ENCODE assay signal across 24 cellular contexts in the genomic region with DNA sequence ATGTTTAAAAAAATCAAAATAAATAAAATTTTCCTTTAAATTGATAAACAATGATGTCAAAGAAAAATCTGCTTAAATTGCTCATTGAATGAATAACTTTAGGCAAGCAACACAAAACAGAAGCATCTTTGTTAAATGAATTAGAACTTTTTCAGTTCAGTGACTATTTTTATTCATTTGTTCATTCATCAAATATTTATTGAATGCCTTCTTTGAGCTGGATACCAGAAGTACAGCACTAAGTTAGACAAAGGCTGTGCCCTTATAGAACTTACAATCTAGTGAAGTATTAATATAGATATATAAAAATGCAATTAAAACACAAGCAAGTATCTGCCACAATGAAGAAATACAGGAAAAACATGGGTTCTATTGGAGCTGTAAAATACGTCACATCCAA. TPM values are rescaled to one million over a fixed set of nuclear protein-coding genes. Genes with fewer than 3 reads are reported as not detected.
DNase-seq lines count a peak whose midpoint lies in the region; ATAC-seq, FAIRE-seq and TF ChIP-seq lines count a peak whose summit lies in the region.
"Had no signal": no experiment of that assay in that cellular context is flagged by ENCODE, and none has a peak within 500 bp of the region (broad histone marks: within the 10 kb centered on the region; RNA-seq: fewer than 3 reads in every experiment).

No MANE protein-coding gene starts in this region.

- H3K36me3 Mint-ChIP-seq in activated T-cell treated with anti-CD3 and anti-CD28 coated beads, Interleukin-2, amount 50 U/mL, for 72 hours (ENCODE audit: insufficient read depth in 2 of 2): peaks cover 2 to 3% of the 10 kb centered on the region in 2 donors

- no peak overlapping the region for H3K4me3 ChIP-seq in left ventricle myocardium inferior
- H3K4me3 ChIP-seq in K562: no peak overlapping the region
- H3K4me3 ChIP-seq in adrenal gland: no peak overlapping the region
- H3K4me3 ChIP-seq: BLaER1, GM23338 had no signal

- POLR2A ChIA-PET in K562 (lab: Yijun Ruan, JAX): interaction anchor here (0.6 to 1.6 kb wide), 4 partner anchors 11 to 78 kb away, joined by 3 to 4 read pairs (median 4); a partner anchor contains a TSS

- peak; percentile 11 for FAIRE-seq in K562 (lab: Jason Lieb, UNC)
- peak; percentile 79 for FAIRE-seq in frontal cortex (lab: Jason Lieb, UNC)
- FAIRE-seq: A204.1, D721Med, GM12892 had no signal

- H3K9me3 ChIP-seq in left ventricle myocardium inferior (replicated peaks) (no peaks in the 10 kb centered on the region), K562 (replicated peaks; ENCODE audit: control insufficient read depth, insufficient read depth, low read depth, low read length) (no peaks in the 10 kb centered on the region), adrenal gland (replicated peaks in 1 of 3) (no peaks in the 10 kb centered on the region)

- CTCF ChIA-PET in K562 (lab: Yijun Ruan, JAX; ENCODE audit: low intra/inter-chr PET ratio): no interaction called here

- ATAC-seq in left cardiac atrium (no peak), K562 (no peak)
- no peak for ATAC-seq in activated T-cell treated with anti-CD3 and anti-CD28 coated beads, Interleukin-2, amount 50 U/mL, for 72 hours (replicated peaks in 1 of 2)
- ATAC-seq: CD8-positive, alpha-beta T cell; GM23338; HCT116 had no signal

- H2AFZ ChIP-seq in K562 (ENCODE audit: low read depth, low read length): no peak overlapping the region
- H2AFZ ChIP-seq: GM23338 had no signal

- H4K20me1 ChIP-seq in K562 (replicated peaks; ENCODE audit: control insufficient read depth, insufficient read depth, low read length): peaks cover 37% of the 10 kb centered on the region

- no peak for DNase-seq in left ventricle myocardium inferior
- no peak for DNase-seq in left cardiac atrium
- DNase-seq in K562 (ENCODE audit: extremely low read depth in 1 of 4, low spot score in 3 of 4): no peak
- DNase-seq in frontal cortex (ENCODE audit: low spot score in 2 of 2): no peak
- no peak for DNase-seq in activated CD8-positive, alpha-beta memory T cell treated with anti-CD3 and anti-CD28 coated beads for 24 hours
- no peak for DNase-seq in activated T-cell treated with anti-CD3 and anti-CD28 coated beads, Interleukin-2, amount 50 U/mL, for 72 hours
- no peak for DNase-seq in GM03348 (ENCODE audit: low spot score)
- no peak for DNase-seq in adrenal gland
- DNase-seq: CD4-positive, CD25-positive, alpha-beta regulatory T cell; DMS 273 treated with DMSO at 0.1 percent for 48 hours; DMS79; EL; GF-D8; H9 had no signal

- peaks cover 72% of the 10 kb centered on the region for H3K4me1 ChIP-seq in left ventricle myocardium inferior
- peaks cover 14 to 21% of the 10 kb centered on the region in 2 experiments; a peak in 4 of 5 replicates for H3K4me1 ChIP-seq in K562 (replicated peaks in 1 of 2; ENCODE audit: control insufficient read depth in 2 of 2, insufficient read depth in 2 of 2, low read length in 2 of 2)
- H3K4me1 ChIP-seq in adrenal gland (replicated peaks in 1 of 2): peaks cover 2 to 31% of the 10 kb centered on the region in 2 donors
- H3K4me1 ChIP-seq: BLaER1 had no signal

- no peak for TF ChIP-seq EP300 in K562 (IDR thresholded peaks at IDR 0.05; ENCODE audit: low read length)

- H3K27ac Mint-ChIP-seq in activated T-cell treated with anti-CD3 and anti-CD28 coated beads, Interleukin-2, amount 50 U/mL, for 72 hours: no peak overlapping the region
- H3K27ac Mint-ChIP-seq: B cell; CD4-positive, CD25-positive, alpha-beta regulatory T cell; CD8-positive, alpha-beta T cell; GM23338; H9 had no signal

- H3K9me3 Mint-ChIP-seq in activated T-cell treated with anti-CD3 and anti-CD28 coated beads, Interleukin-2, amount 50 U/mL, for 72 hours: peaks cover 1 to 2% of the 10 kb centered on the region in 2 donors
- H3K9me3 Mint-ChIP-seq: CD8-positive, alpha-beta T cell; GM23338; H9 had no signal

- BruUV-seq in K562 (replicated peaks; lab: Mats Ljungman, UMichigan): no TSS peak

- in situ Hi-C loops in K562 (cut with MboI): no loop called here

- H3K4me2 ChIP-seq in K562 (ENCODE audit: insufficient read depth, low read length): no peak overlapping the region
- H3K4me2 ChIP-seq: BLaER1, GM23338 had no signal

- no peak for TF ChIP-seq RAD21 in K562 (CRISPR knock-in tag; conservative IDR thresholded peaks at IDR 0.05 in 1 of 2, IDR thresholded peaks at IDR 0.05 in 1 of 2)

- H3K9me1 ChIP-seq in K562 (ENCODE audit: control insufficient read depth, insufficient read depth, low read length): peaks cover 4% of the 10 kb centered on the region

- no peak overlapping the region for H3K9ac ChIP-seq in K562 (ENCODE audit: insufficient read depth in 1 of 2, low read depth in 2 of 2, low read length in 2 of 2)
- H3K9ac ChIP-seq: BLaER1 had no signal

- no peaks in the 10 kb centered on the region for H3K27me3 Mint-ChIP-seq in activated T-cell treated with anti-CD3 and anti-CD28 coated beads, Interleukin-2, amount 50 U/mL, for 72 hours (ENCODE audit: low read depth)
- H3K27me3 Mint-ChIP-seq: B cell; CD4-positive, CD25-positive, alpha-beta regulatory T cell had no signal

- intact Hi-C loops in left ventricle myocardium inferior (cut with micrococcal nuclease) (no loop called here), left cardiac atrium (cut with DNase I) (no loop called here), K562 (cut with micrococcal nuclease) (no loop called here), adrenal gland (cut with DNase I) (no loop called here)

- H3K27me3 ChIP-seq in left ventricle myocardium inferior (ENCODE audit: low read depth) (no peaks in the 10 kb centered on the region), K562 (ENCODE audit: control insufficient read depth in 2 of 2, insufficient read depth in 2 of 2, low read length in 2 of 2) (no peaks in the 10 kb centered on the region), adrenal gland (no peaks in the 10 kb centered on the region)
- H3K27me3 ChIP-seq: BLaER1 had no signal

- no peak overlapping the region for H3K4me3 Mint-ChIP-seq in activated T-cell treated with anti-CD3 and anti-CD28 coated beads, Interleukin-2, amount 50 U/mL, for 72 hours
- H3K4me3 Mint-ChIP-seq: B cell; CD4-positive, CD25-positive, alpha-beta regulatory T cell; CD8-positive, alpha-beta T cell; GM23338; H9 had no signal

- H3K27ac ChIP-seq in left ventricle myocardium inferior (replicated peaks) (peak overlapping the region; percentile 6), K562 (ENCODE audit: extremely low read depth, low read depth, low read length) (no peak overlapping the region), adrenal gland (no peak overlapping the region)
- H3K27ac ChIP-seq: 22Rv1, BLaER1, C4-2B had no signal

- TF ChIP-seq POLR2A in K562 (conservative IDR thresholded peaks at IDR 0.05): no peak
- TF ChIP-seq POLR2A in adrenal gland (IDR thresholded peaks at IDR 0.05): no peak

- TF ChIP-seq CTCF in left ventricle myocardium inferior (IDR thresholded peaks at IDR 0.05; ENCODE audit: borderline replicate concordance) (no peak), K562 (IDR thresholded peaks at IDR 0.05 in 2 of 3, conservative IDR thresholded peaks at IDR 0.05 in 1 of 3; ENCODE audit: insufficient read depth in 2 of 3, low read depth in 1 of 3, low read length in 3 of 3) (no peak), adrenal gland (IDR thresholded peaks at IDR 0.05) (no peak)

- 100% methylated on average over 1 of the region's 1 CpG for WGBS in K562 (ENCODE audit: insufficient coverage, low coverage, missing lambda C conversion rate)
- WGBS in adrenal gland, 4 donors: 79 to 94% (median 92%) methylated on average over 1 of the region's 1 CpG

- peaks cover 97% of the 10 kb centered on the region for H3K79me2 ChIP-seq in K562 (ENCODE audit: control insufficient read depth, insufficient read depth, low read length)

- H3K36me3 ChIP-seq in left ventricle myocardium inferior (no peaks in the 10 kb centered on the region), K562 (ENCODE audit: control insufficient read depth, insufficient read depth, low read length) (peaks cover 18% of the 10 kb centered on the region; the same call in 1 of the 3 replicates), adrenal gland (replicated peaks in 1 of 2) (no peaks in the 10 kb centered on the region)

- peaks cover 41% of the 10 kb centered on the region for H3K4me1 Mint-ChIP-seq in activated T-cell treated with anti-CD3 and anti-CD28 coated beads, Interleukin-2, amount 50 U/mL, for 72 hours (ENCODE audit: low read depth)

TF ChIP-seq in K562, 482 proteins besides CTCF, POLR2A, EP300 and RAD21 (continues in another document):
- TF ChIP-seq CSDE1 (IDR thresholded peaks at IDR 0.05) (no peak), MYBL2 (IDR thresholded peaks at IDR 0.05; ENCODE audit: low read depth) (no peak), MYBL2 (CRISPR knock-in tag; IDR thresholded peaks at IDR 0.05; ENCODE audit: borderline replicate concordance) (no peak), FOXJ2 (tag; IDR thresholded peaks at IDR 0.05) (no peak), CBX3 (IDR thresholded peaks at IDR 0.05; ENCODE audit: borderline replicate concordance in 1 of 2, low read length in 2 of 2) (no peak)

RNA-seq across cellular contexts. Expression of a gene that starts 10.8 kb away (rescaled TPM):
- total RNA-seq in left ventricle myocardium inferior (30.6 TPM), left cardiac atrium (10 to 100 TPM; 23.5 to 24.2 TPM), K562 (2014; rRNA removed) (18.4 and 19.9 TPM in 2 replicates), K562 (2014; rRNA removed; fragmentation: Illumina TruSeq; extraction: Trizol) (22.1 and 26.4 TPM in 2 replicates), K562 (2015; rRNA removed; fragmentation: Illumina TruSeq; extraction: Trizol) (31.1 and 32.8 TPM in 2 replicates), K562 (2021) (22.1 and 24.6 TPM in 2 replicates), frontal cortex (54.2 TPM), adrenal gland (10 to 100 TPM; 25.6 to 63.4 (median 40.6) TPM)
- 66.1 and 149 TPM in 2 replicates for total RNA-seq in K562 (2011; cell fraction: chromatin; rRNA removed; ENCODE audit: low replicate concordance)
- 49.7 and 55.7 TPM in 2 replicates for total RNA-seq in K562 (2011; cell fraction: nucleolus; rRNA removed)
- total RNA-seq in K562 (2011; cell fraction: nucleoplasm; rRNA removed): 73.5 and 100 TPM in 2 replicates
- polyA plus RNA-seq in K562 (2011; rRNA removed) (17.9 and 19.7 TPM in 2 replicates), K562 (2014; fragmentation: Illumina TruSeq; extraction: Trizol) (10.3 and 10.7 TPM in 2 replicates), K562 (2014; fragmentation: Nextera tagmentation; extraction: Ambion mirVana) (1 to 10 TPM; 5.0 to 8.7 TPM), K562 (2014; rRNA removed) (9.4 and 12.0 TPM in 2 replicates), adrenal gland (10 to 100 TPM in 1 of 3 donors, 1 to 10 TPM in 2; 2.9 to 20.6 (median 7.4) TPM)
- 5.5 and 9.3 TPM in 2 replicates for polyA plus RNA-seq in K562 (2011; cell fraction: cytosol; rRNA removed)
- 17.5 and 20.3 TPM in 2 replicates for polyA plus RNA-seq in K562 (2011; cell fraction: nucleus; rRNA removed)
- polyA plus RNA-seq in K562 (2012): 7.5 and 10.7 TPM in 2 replicates
- polyA minus RNA-seq in K562 (2011; rRNA and poly(A)+ RNA removed): 54.7 and 58.9 TPM in 2 replicates
- polyA minus RNA-seq in K562 (2011; cell fraction: cytosol; rRNA and poly(A)+ RNA removed): 16.2 and 16.4 TPM in 2 replicates
- polyA minus RNA-seq in K562 (2011; cell fraction: nucleus; rRNA and poly(A)+ RNA removed): 48.3 and 63.5 TPM in 2 replicates
- total RNA-seq in activated T-cell treated with anti-CD3 and anti-CD28 coated beads, Interleukin-2, amount 50 U/mL, for 72 hours: 10 to 100 TPM; 23.0 to 23.8 TPM
